In the genomic region with DNA sequence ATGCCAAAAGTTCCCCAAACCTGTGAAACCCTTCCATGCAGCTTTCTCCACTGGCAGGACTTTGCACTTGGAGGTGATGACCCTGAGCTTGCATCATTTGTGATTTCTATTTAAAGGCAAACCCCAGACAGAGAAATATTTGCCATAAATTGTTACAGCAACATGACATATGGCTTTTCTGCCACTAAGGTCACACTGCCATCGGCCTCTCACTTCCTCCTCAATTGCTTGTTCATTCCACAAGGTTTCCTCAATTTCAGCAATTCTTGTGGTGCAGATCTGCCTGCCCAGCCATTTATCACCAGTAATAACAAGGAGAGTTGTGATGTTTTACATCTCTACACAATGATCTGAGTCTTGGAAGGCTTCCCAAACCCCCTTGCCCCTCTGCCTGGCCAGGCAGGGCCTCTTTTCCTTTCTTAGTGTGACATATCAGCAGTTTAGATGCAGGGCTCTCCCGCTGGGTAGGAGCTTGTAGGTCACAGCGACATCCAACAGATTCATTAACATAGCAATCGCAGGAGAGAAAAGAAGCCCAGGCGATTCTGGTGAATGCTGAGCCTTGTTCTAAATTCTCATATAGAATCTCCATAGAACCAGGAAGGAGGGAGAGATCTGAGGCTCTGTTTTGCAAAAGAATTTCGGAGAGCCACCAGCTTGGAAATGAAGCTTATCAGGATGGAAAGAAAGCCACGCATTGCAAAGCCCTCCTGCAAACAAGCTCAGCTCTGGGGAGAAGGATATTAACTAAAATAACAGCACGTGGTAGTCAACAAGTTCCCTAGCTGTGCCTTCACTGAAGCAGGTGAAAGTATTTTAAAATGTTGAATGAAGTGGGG, we compare ENCODE assay signal across 14 cellular contexts. TPM values are rescaled to one million over a fixed set of nuclear protein-coding genes. Genes with fewer than 3 reads are reported as not detected.
DNase-seq lines count a peak whose midpoint lies in the region; ATAC-seq and TF ChIP-seq lines count a peak whose summit lies in the region.
"Had no signal": no experiment of that assay in that cellular context is flagged by ENCODE, and none has a peak within 500 bp of the region (broad histone marks: within the 10 kb centered on the region; RNA-seq: fewer than 3 reads in every experiment).

No MANE protein-coding gene starts in this region.

- intact Hi-C loops in activated CD8-positive, alpha-beta T cell treated with anti-CD3 and anti-CD28 coated beads for 36 hours (cut with micrococcal nuclease), result no loop called here

- ATAC-seq in effector memory CD8-positive, alpha-beta T cell (replicated peaks), result no peak
- no peak for ATAC-seq in HG03432 (IDR thresholded peaks at IDR 0.05; ENCODE audit: unreplicated experiment)
- no peak for ATAC-seq in activated CD8-positive, alpha-beta T cell treated with anti-CD3 and anti-CD28 coated beads for 36 hours
- no peak for ATAC-seq in HG02840 (IDR thresholded peaks at IDR 0.05; ENCODE audit: low FRiP score, unreplicated experiment)
- ATAC-seq: activated CD8-positive, alpha-beta T cell treated with anti-CD3 and anti-CD28 coated beads, Interleukin-2, amount 10 ng/mL, durations not matched to agents 7 days and 5 days; mucosa of descending colon had no signal

- TF ChIP-seq CTCF in nephron (IDR thresholded peaks at IDR 0.05; ENCODE audit: unreplicated experiment in 3 of 3), result no peak
- TF ChIP-seq CTCF in activated CD8-positive, alpha-beta T cell treated with anti-CD3 and anti-CD28 coated beads for 36 hours (IDR thresholded peaks at IDR 0.05), result no peak

- peak overlapping the region; percentile 23 to 24 for H3K27ac Mint-ChIP-seq in effector memory CD8-positive, alpha-beta T cell
- H3K27ac Mint-ChIP-seq in nephron, result peak overlapping the region; percentile 56 to 70 (median 68)
- H3K27ac Mint-ChIP-seq in activated CD8-positive, alpha-beta T cell treated with anti-CD3 and anti-CD28 coated beads for 36 hours, result no peak overlapping the region
- H3K27ac Mint-ChIP-seq: activated CD8-positive, alpha-beta T cell treated with anti-CD3 and anti-CD28 coated beads, Interleukin-2, amount 10 ng/mL, durations not matched to agents 7 days and 5 days; activated naive CD8-positive, alpha-beta T cell had no signal

- peak; percentile 52 for DNase-seq in GM03348 (ENCODE audit: low spot score)
- DNase-seq in NOMO-1 treated with DMSO at 0.1 percent for 48 hours (lab: John Stamatoyannopoulos, UW; ENCODE audit: unreplicated experiment), result peak; percentile 97
- no peak for DNase-seq in effector memory CD8-positive, alpha-beta T cell
- no peak for DNase-seq in activated CD8-positive, alpha-beta T cell treated with anti-CD3 and anti-CD28 coated beads for 36 hours
- no peak for DNase-seq in activated T-cell treated with anti-CD3 and anti-CD28 coated beads, Interleukin-2, amount 50 U/mL, for 48 hours
- DNase-seq: activated CD8-positive, alpha-beta T cell treated with anti-CD3 and anti-CD28 coated beads, Interleukin-2, amount 10 ng/mL, durations not matched to agents 7 days and 5 days; C1 segment of cervical spinal cord; mucosa of descending colon; NCI-H510A treated with DMSO at 0.1 percent for 48 hours; SW 1271 had no signal

- POLR2A ChIA-PET in activated CD8-positive, alpha-beta T cell treated with anti-CD3 and anti-CD28 coated beads for 36 hours (lab: Charles Lee), result no interaction called here

- H3K36me3 Mint-ChIP-seq in effector memory CD8-positive, alpha-beta T cell (ENCODE audit: insufficient read depth), result no peaks in the 10 kb centered on the region
- no peaks in the 10 kb centered on the region for H3K36me3 Mint-ChIP-seq in nephron (ENCODE audit: low read depth)
- peaks cover 2% of the 10 kb centered on the region for H3K36me3 Mint-ChIP-seq in activated CD8-positive, alpha-beta T cell treated with anti-CD3 and anti-CD28 coated beads for 36 hours (ENCODE audit: low read depth)

- H3K9me3 Mint-ChIP-seq in effector memory CD8-positive, alpha-beta T cell, result peaks cover 2 to 5% of the 10 kb centered on the region in 2 donors
- no peaks in the 10 kb centered on the region for H3K9me3 Mint-ChIP-seq in nephron
- H3K9me3 Mint-ChIP-seq in activated CD8-positive, alpha-beta T cell treated with anti-CD3 and anti-CD28 coated beads for 36 hours, result peaks cover 2% of the 10 kb centered on the region

- peaks cover 15 to 44% of the 10 kb centered on the region in 2 donors for H3K27me3 Mint-ChIP-seq in effector memory CD8-positive, alpha-beta T cell
- peaks cover 7% of the 10 kb centered on the region for H3K27me3 Mint-ChIP-seq in nephron (ENCODE audit: low read depth)
- H3K27me3 Mint-ChIP-seq in activated CD8-positive, alpha-beta T cell treated with anti-CD3 and anti-CD28 coated beads for 36 hours, result no peaks in the 10 kb centered on the region
- H3K27me3 Mint-ChIP-seq: activated naive CD8-positive, alpha-beta T cell had no signal

- no peak overlapping the region for H3K4me3 Mint-ChIP-seq in effector memory CD8-positive, alpha-beta T cell
- H3K4me3 Mint-ChIP-seq in nephron, result peak overlapping the region in 1 of 3 experiments; percentile 7
- H3K4me3 Mint-ChIP-seq in activated CD8-positive, alpha-beta T cell treated with anti-CD3 and anti-CD28 coated beads for 36 hours, result no peak overlapping the region
- H3K4me3 Mint-ChIP-seq: activated CD8-positive, alpha-beta T cell treated with anti-CD3 and anti-CD28 coated beads, Interleukin-2, amount 10 ng/mL, durations not matched to agents 7 days and 5 days; activated naive CD8-positive, alpha-beta T cell had no signal

- CTCF ChIA-PET in activated CD8-positive, alpha-beta T cell treated with anti-CD3 and anti-CD28 coated beads for 36 hours (lab: Charles Lee), result interaction anchor here (0.9 to 1.1 kb wide), 2 partner anchors 81 to 253 kb away, joined by 3 to 5 read pairs; no protein-coding TSS in a partner anchor

- H3K4me1 Mint-ChIP-seq in effector memory CD8-positive, alpha-beta T cell (ENCODE audit: low read depth in 2 of 2), result no peaks in the 10 kb centered on the region
- H3K4me1 Mint-ChIP-seq in nephron, result peaks cover 36% of the 10 kb centered on the region
- no peaks in the 10 kb centered on the region for H3K4me1 Mint-ChIP-seq in activated CD8-positive, alpha-beta T cell treated with anti-CD3 and anti-CD28 coated beads for 36 hours (ENCODE audit: low read depth)

RNA-seq across cellular contexts. Expression of a gene that starts 46.7 kb away (rescaled TPM):
- 1 to 10 TPM; 7.9 to 8.4 TPM for total RNA-seq in activated CD8-positive, alpha-beta T cell treated with anti-CD3 and anti-CD28 coated beads for 36 hours

Comparison
In these comparisons a context has a peak if more than half of its experiments do, and no peak if none do; other contexts are left out.
1. DNase-seq: peak in GM03348 (single experiment) and NOMO-1 treated with DMSO at 0.1 percent for 48 hours (single experiment); none in effector memory CD8-positive, alpha-beta T cell (0 of 3), activated CD8-positive, alpha-beta T cell treated with anti-CD3 and anti-CD28 coated beads for 36 hours (single experiment) and activated T-cell treated with anti-CD3 and anti-CD28 coated beads, Interleukin-2, amount 50 U/mL, for 48 hours (0 of 2).